ENCODE assay signal across 18 cellular contexts in genomic region chr17:48460055-48460454, GRCh38. TPM values are rescaled to one million over a fixed set of nuclear protein-coding genes. Genes with fewer than 3 reads are reported as not detected.
DNase-seq lines count a peak whose midpoint lies in the region; ATAC-seq and TF ChIP-seq lines count a peak whose summit lies in the region.
"Had no signal": no experiment of that assay in that cellular context is flagged by ENCODE, and none has a peak within 500 bp of the region (broad histone marks: within the 10 kb centered on the region; RNA-seq: fewer than 3 reads in every experiment).

No MANE protein-coding gene starts in this region.

- H3K4me3 ChIP-seq in GM23338 (no peak overlapping the region), mesendoderm (ENCODE audit: low read length) (no peak overlapping the region)
- H3K4me3 ChIP-seq: GM23248, SJSA1 had no signal

- no peaks in the 10 kb centered on the region for H3K36me3 Mint-ChIP-seq in GM23338 (ENCODE audit: low read depth)

- H3K4me1 ChIP-seq in GM23338 (ENCODE audit: insufficient read depth) (peaks cover 29% of the 10 kb centered on the region), mesendoderm (ENCODE audit: control insufficient read depth, low read depth, low read length) (peaks cover 2% of the 10 kb centered on the region)
- H3K4me1 ChIP-seq: SJSA1 had no signal

- H3K9me3 Mint-ChIP-seq in GM23338: peaks cover 6% of the 10 kb centered on the region; the same call in 2 of the 3 replicates

- H2AK5ac ChIP-seq in mesendoderm (ENCODE audit: low read length): no peak overlapping the region

- no peak overlapping the region for H2BK15ac ChIP-seq in mesendoderm (replicated peaks; ENCODE audit: low read depth)

- no peak overlapping the region for H3K9ac ChIP-seq in mesendoderm (ENCODE audit: low read length)
- H3K9ac ChIP-seq: GM23248 had no signal

- in situ Hi-C loops in GM13977 (cut with MboI; ENCODE audit: low pct_unique_long_range_greater_than_20kb, low sequenced_read_pairs, unreplicated experiment): no loop called here

- H4K5ac ChIP-seq in mesendoderm (ENCODE audit: low read length): no peak overlapping the region

- H3K23ac ChIP-seq in mesendoderm (ENCODE audit: low read length): no peak overlapping the region

- no peak overlapping the region for H3K18ac ChIP-seq in mesendoderm (ENCODE audit: low read length)

- no peak overlapping the region for H2BK120ac ChIP-seq in mesendoderm (ENCODE audit: low read depth, low read length)

- no peak for ATAC-seq in GM23338
- ATAC-seq: Panc1 had no signal

- H3K4ac ChIP-seq in mesendoderm (ENCODE audit: low read depth, low read length): no peak overlapping the region

- no peaks in the 10 kb centered on the region for H3F3A ChIP-seq in GM23338 (replicated peaks; ENCODE audit: low read depth)

- peaks cover 14% of the 10 kb centered on the region for H3K27me3 Mint-ChIP-seq in GM23338 (ENCODE audit: insufficient read depth, low read depth, poor library complexity)

- H3K79me1 ChIP-seq in mesendoderm (ENCODE audit: low read length): no peaks in the 10 kb centered on the region

- TF ChIP-seq CTCF in GM23338 (conservative IDR thresholded peaks at IDR 0.05; ENCODE audit: low read depth in 2 of 2): no peak
- no peak for TF ChIP-seq CTCF in GM13977 (IDR thresholded peaks at IDR 0.05; ENCODE audit: extremely low read depth, insufficient read depth, missing control alignments)

- H3K4me3 Mint-ChIP-seq in GM23338: no peak overlapping the region

- H2BK5ac ChIP-seq in mesendoderm (ENCODE audit: low read length): no peak overlapping the region

- no peak overlapping the region for H3K27ac Mint-ChIP-seq in GM23338

- H3K27ac ChIP-seq in GM23338 (ENCODE audit: low read depth): no peak overlapping the region
- H3K27ac ChIP-seq in mesendoderm (ENCODE audit: low read depth, low read length): no peak overlapping the region
- H3K27ac ChIP-seq: C4-2B, GM23248, SJSA1 had no signal

- no peak overlapping the region for H2AFZ ChIP-seq in GM23338
- H2AFZ ChIP-seq: GM23248 had no signal

- DNase-seq in NCI-H510A (lab: John Stamatoyannopoulos, UW) (peak; percentile 14), NCI-H510A treated with DMSO at 0.1 percent for 48 hours (lab: John Stamatoyannopoulos, UW) (no peak), GM23338 (ENCODE audit: low spot score) (peak; percentile 24), NCI-H345 (lab: John Stamatoyannopoulos, UW) (peak; percentile 65), mesendoderm (peak; percentile 21), GM13977 (ENCODE audit: low spot score) (no peak)
- no peak for DNase-seq in effector CD8-positive, alpha-beta T cell (lab: John Stamatoyannopoulos, UW)
- DNase-seq: ACHN, GM23248, HCEC 1CT, NCI-H1417 treated with DMSO at 0.1 percent for 48 hours, NCI-H2029, NCI-H2171 treated with DMSO at 0.1 percent for 48 hours, NCI-H82, T-helper 2 cell had no signal

- H3K9me2 ChIP-seq in GM23338 (ENCODE audit: insufficient read depth): no peaks in the 10 kb centered on the region

- H3K36me3 ChIP-seq in GM23338 (ENCODE audit: insufficient read depth) (no peaks in the 10 kb centered on the region), mesendoderm (ENCODE audit: control insufficient read depth, insufficient read depth, low read length) (no peaks in the 10 kb centered on the region)
- H3K36me3 ChIP-seq: SJSA1 had no signal

- H4K20me1 ChIP-seq in GM23338 (replicated peaks; ENCODE audit: insufficient read depth): no peaks in the 10 kb centered on the region

- H3K56ac ChIP-seq in mesendoderm (ENCODE audit: low read length): no peak overlapping the region

- H3K4me1 Mint-ChIP-seq in GM23338: peaks cover 23% of the 10 kb centered on the region

- H3K4me2 ChIP-seq in GM23338 (no peak overlapping the region), mesendoderm (ENCODE audit: low read length) (no peak overlapping the region)

- H3K27me3 ChIP-seq in GM23338 (ENCODE audit: insufficient read depth): peaks cover 28% of the 10 kb centered on the region
- peaks cover 7% of the 10 kb centered on the region for H3K27me3 ChIP-seq in mesendoderm (ENCODE audit: insufficient read depth, low read length, poor library complexity)

- no CpG with 5 or more reads among the region's 3 CpGs for WGBS in mesendoderm (ENCODE audit: extremely low coverage, insufficient coverage, low lambda C conversion rate)

- H3K79me2 ChIP-seq in GM23338 (replicated peaks; ENCODE audit: insufficient read depth) (no peaks in the 10 kb centered on the region), mesendoderm (ENCODE audit: control insufficient read depth, insufficient read depth, low read length) (no peaks in the 10 kb centered on the region)

- H4K8ac ChIP-seq in mesendoderm (ENCODE audit: low read depth, low read length): no peak overlapping the region

TF ChIP-seq in GM23338, 12 proteins besides CTCF, POLR2A, EP300 and RAD21 (continues in another document):
- no peak for TF ChIP-seq EZH2 (IDR thresholded peaks at IDR 0.05; ENCODE audit: low read depth, unreplicated experiment)
- no peak for TF ChIP-seq REST (IDR thresholded peaks at IDR 0.05; ENCODE audit: unreplicated experiment)

RNA-seq across cellular contexts. Expression of gene SKAP1, which starts 30.0 kb away (rescaled TPM):
- total RNA-seq in GM23338 (2014; rRNA removed; shearing (Covaris generic)): not detected in 2 replicates
- polyA plus RNA-seq in GM23338 (2016; fragmentation: Nextera tagmentation; extraction: Ambion mirVana): 0.27 and 0.59 TPM in 2 replicates
- polyA plus RNA-seq in mesendoderm (2013, experiment 1 of 2): 0.04 TPM
- polyA plus RNA-seq in mesendoderm (2013, experiment 2 of 2): not detected
- total RNA-seq: GM23248 had no signal
- polyA plus RNA-seq: GM23248 had no signal

Comparison
In these comparisons a context has a peak if more than half of its experiments do, and no peak if none do; other contexts are left out.
1. DNase-seq: peak in NCI-H510A (single experiment), GM23338 (single experiment), NCI-H345 (single experiment) and mesendoderm (single experiment); none in NCI-H510A treated with DMSO at 0.1 percent for 48 hours (single experiment), effector CD8-positive, alpha-beta T cell (single experiment) and GM13977 (single experiment).